ENCODE assay signal across 16 cellular contexts in the genomic region with DNA sequence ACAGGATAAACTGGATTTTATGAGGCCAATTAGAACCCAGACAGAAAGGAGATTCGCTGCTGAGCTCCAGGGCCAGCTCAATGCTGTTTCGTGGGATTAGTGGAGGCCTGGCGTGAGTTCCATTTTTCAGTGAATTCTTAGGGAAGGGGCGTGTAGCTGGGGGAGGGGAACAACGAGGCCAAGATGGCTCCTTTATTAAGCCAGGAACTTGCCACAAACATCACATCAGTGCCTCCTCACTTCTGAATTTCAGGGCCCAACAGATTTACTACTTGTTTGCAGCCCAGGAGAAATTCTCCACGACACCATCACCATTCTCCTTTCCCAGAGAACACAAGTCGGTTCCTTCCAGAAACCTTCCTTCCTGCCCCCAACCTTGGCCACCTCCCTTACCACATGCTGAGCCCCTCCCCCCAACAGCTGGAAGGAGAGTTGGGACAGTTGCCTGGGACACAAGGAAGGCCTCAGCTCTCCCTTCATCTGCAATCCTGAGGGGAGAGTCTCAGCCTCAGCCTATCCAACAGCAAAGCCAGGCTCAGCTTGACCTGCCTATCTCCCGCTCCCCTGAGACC. TPM values are rescaled to one million over a fixed set of nuclear protein-coding genes. Genes with fewer than 3 reads are reported as not detected.
DNase-seq lines count a peak whose midpoint lies in the region; ATAC-seq and TF ChIP-seq lines count a peak whose summit lies in the region.
"Had no signal": no experiment of that assay in that cellular context is flagged by ENCODE, and none has a peak within 500 bp of the region (broad histone marks: within the 10 kb centered on the region; RNA-seq: fewer than 3 reads in every experiment).

No MANE protein-coding gene starts in this region.

- H3K27me3 ChIP-seq in HUES6 (ENCODE audit: control insufficient read depth, insufficient read depth, low read length) (no peaks in the 10 kb centered on the region), iPS-15b (ENCODE audit: control insufficient read depth, insufficient read depth, low read length) (no peaks in the 10 kb centered on the region), gastrocnemius medialis (peaks cover 0 to 2% (median 0%) of the 10 kb centered on the region in 3 donors), spleen (replicated peaks in 1 of 7) (peaks cover 0 to 67% (median 23%) of the 10 kb centered on the region in 7 donors), PC-3 (ENCODE audit: low read length) (no peaks in the 10 kb centered on the region)

- H4K20me1 ChIP-seq in PC-3 (ENCODE audit: low read length) = no peaks in the 10 kb centered on the region

- H3K9me2 ChIP-seq in PC-3 (replicated peaks; ENCODE audit: low read length) = no peaks in the 10 kb centered on the region

- in situ Hi-C loops in gastrocnemius medialis (cut with MboI; ENCODE audit: low sequenced_read_pairs in 4 of 4) = no loop called here

- no peak for TF ChIP-seq CTCF in choroid plexus epithelial cell (conservative IDR thresholded peaks at IDR 0.05; ENCODE audit: low read depth, low read length)
- TF ChIP-seq CTCF in gastrocnemius medialis (IDR thresholded peaks at IDR 0.05 in 4 of 5, conservative IDR thresholded peaks at IDR 0.05 in 1 of 5) = no peak
- no peak for TF ChIP-seq CTCF in spleen (IDR thresholded peaks at IDR 0.05 in 8 of 11, conservative IDR thresholded peaks at IDR 0.05 in 3 of 11)
- no peak for TF ChIP-seq CTCF in PC-3 (conservative IDR thresholded peaks at IDR 0.05; ENCODE audit: low read depth, low read length)

- DNase-seq in choroid plexus epithelial cell (ENCODE audit: low read depth) (peak; percentile 27), gastrocnemius medialis (peak; percentile 56 to 79), spleen (no peak), AML-193 (lab: John Stamatoyannopoulos, UW) (no peak), PC-3 (no peak)
- DNase-seq: activated CD8-positive, alpha-beta memory T cell treated with anti-CD3 and anti-CD28 coated beads, Interleukin-2, amount 10 ng/mL, durations not matched to agents 7 days and 5 days; CD8-positive, alpha-beta memory T cell; effector CD8-positive, alpha-beta T cell; GM23248; KG1; NCI-H2029; stimulated activated CD4-positive, alpha-beta T cell treated with anti-CD3 and anti-CD28 coated beads, Interleukin-2, amount 100 ng/mL, for 48 hours; stomach had no signal

- CTCF ChIA-PET in PC-3 (lab: Charles Lee) = no interaction called here

- intact Hi-C loops in gastrocnemius medialis (cut with DNase I; ENCODE audit: low total_unique reads) (no loop called here), spleen (cut with DNase I; ENCODE audit: low total_unique reads) (no loop called here), PC-3 (cut with micrococcal nuclease) (no loop called here)

- no peaks in the 10 kb centered on the region for H3K79me2 ChIP-seq in PC-3 (ENCODE audit: low read length)

- ATAC-seq in gastrocnemius medialis = peak; percentile 51 to 60
- ATAC-seq in PC-3 = no peak
- ATAC-seq in GM18868 (IDR thresholded peaks at IDR 0.05; ENCODE audit: unreplicated experiment) = no peak
- ATAC-seq: activated CD8-positive, alpha-beta memory T cell treated with anti-CD3 and anti-CD28 coated beads, Interleukin-2, amount 10 ng/mL, durations not matched to agents 7 days and 5 days had no signal

- H3K9me3 ChIP-seq in HUES6 (ENCODE audit: control insufficient read depth, insufficient read depth, low read depth, low read length) (no peaks in the 10 kb centered on the region), iPS-15b (ENCODE audit: control insufficient read depth, insufficient read depth, low read length) (no peaks in the 10 kb centered on the region), gastrocnemius medialis (no peaks in the 10 kb centered on the region), spleen (no peaks in the 10 kb centered on the region), PC-3 (ENCODE audit: low read length) (no peaks in the 10 kb centered on the region)
- H3K9me3 ChIP-seq: stomach had no signal

- no peak overlapping the region for H3K4me2 ChIP-seq in PC-3 (ENCODE audit: low read length)

- POLR2A ChIA-PET in PC-3 (lab: Charles Lee; ENCODE audit: unreplicated experiment) = no interaction called here

- H3K4me3 ChIP-seq in HUES6 (ENCODE audit: low read depth, low read length) (peak overlapping the region; percentile 35), choroid plexus epithelial cell (ENCODE audit: low read depth, low read length) (no peak overlapping the region), iPS-15b (ENCODE audit: low read depth, low read length) (peak overlapping the region; percentile 36), gastrocnemius medialis (no peak overlapping the region), spleen (no peak overlapping the region), PC-3 (ENCODE audit: low read length) (no peak overlapping the region)
- H3K4me3 ChIP-seq: GM23248, stomach had no signal

- H3K9ac ChIP-seq in HUES6 (ENCODE audit: low read length) (peak overlapping the region; percentile 66), iPS-15b (ENCODE audit: low read depth, low read length) (peak overlapping the region; percentile 51), PC-3 (ENCODE audit: low read length) (no peak overlapping the region)
- H3K9ac ChIP-seq: GM23248 had no signal

- H3F3A ChIP-seq in PC-3 (ENCODE audit: low read length, unreplicated experiment) = no peaks in the 10 kb centered on the region

- no TSS peak for BruUV-seq in PC-3 (replicated peaks; lab: Mats Ljungman, UMichigan)

- H2AFZ ChIP-seq in PC-3 (ENCODE audit: low read length) = no peak overlapping the region
- H2AFZ ChIP-seq: GM23248 had no signal

- peaks cover 82% of the 10 kb centered on the region for H3K4me1 ChIP-seq in HUES6 (ENCODE audit: control insufficient read depth, insufficient read depth, low read length)
- peaks cover 52% of the 10 kb centered on the region for H3K4me1 ChIP-seq in iPS-15b (ENCODE audit: control insufficient read depth, insufficient read depth, low read length)
- H3K4me1 ChIP-seq in gastrocnemius medialis = peaks cover 39 to 57% of the 10 kb centered on the region in 2 donors
- H3K4me1 ChIP-seq in spleen = peaks cover 0 to 16% (median 11%) of the 10 kb centered on the region in 6 donors
- peaks cover 29% of the 10 kb centered on the region for H3K4me1 ChIP-seq in PC-3 (ENCODE audit: insufficient read depth, low read length)

- H3K36me3 ChIP-seq in HUES6 (ENCODE audit: control insufficient read depth, insufficient read depth, low read length) = no peaks in the 10 kb centered on the region
- H3K36me3 ChIP-seq in iPS-15b (ENCODE audit: control insufficient read depth, insufficient read depth, low read length) = no peaks in the 10 kb centered on the region
- no peaks in the 10 kb centered on the region for H3K36me3 ChIP-seq in gastrocnemius medialis
- H3K36me3 ChIP-seq in spleen = no peaks in the 10 kb centered on the region
- H3K36me3 ChIP-seq in PC-3 (ENCODE audit: low read depth, low read length) = no peaks in the 10 kb centered on the region
- H3K36me3 ChIP-seq: stomach had no signal

- WGBS in spleen, 5 donors = 63 to 76% (median 71%) methylated on average over 8 of the region's 8 CpGs

- H3K27ac ChIP-seq in HUES6 (ENCODE audit: low read depth, low read length) = peak overlapping the region; percentile 92
- peak overlapping the region; percentile 58 to 87 (median 66) for H3K27ac ChIP-seq in gastrocnemius medialis
- H3K27ac ChIP-seq in spleen = no peak overlapping the region
- H3K27ac ChIP-seq in PC-3 (ENCODE audit: low read length) = no peak overlapping the region
- H3K27ac ChIP-seq: GM23248 had no signal

- TF ChIP-seq POLR2A in gastrocnemius medialis (IDR thresholded peaks at IDR 0.05) = no peak
- no peak for TF ChIP-seq POLR2A in spleen (IDR thresholded peaks at IDR 0.05)

RNA-seq across cellular contexts. Expression of a gene that starts 5.8 kb away (rescaled TPM):
- total RNA-seq in gastrocnemius medialis (1 to 10 TPM; 2.3 to 7.4 (median 2.8) TPM), spleen (1 to 10 TPM in 2 of 7 donors, under 1 TPM in 5; 0.13 to 2.8 (median 0.75) TPM), PC-3 (2014; rRNA removed) (0.98 and 1.6 TPM in 2 replicates)
- polyA plus RNA-seq in spleen = 1 to 10 TPM in 2 of 3 donors, under 1 TPM in 1; 0.58 to 1.2 (median 1.0) TPM
- polyA plus RNA-seq: CD8-positive, alpha-beta memory T cell had no signal

RNA-seq across cellular contexts. Expression of a gene that starts 39.1 kb away (rescaled TPM):
- not detected for total RNA-seq in gastrocnemius medialis
- total RNA-seq in spleen = under 1 TPM in 1 of 7 donors, not detected in 6; 0.34 TPM
- under 1 TPM in 2 of 3 donors, not detected in 1; 0.03 TPM for polyA plus RNA-seq in spleen
- not detected in 2 replicates for total RNA-seq in PC-3 (2014; rRNA removed)
- total RNA-seq: activated CD8-positive, alpha-beta memory T cell treated with anti-CD3 and anti-CD28 coated beads, Interleukin-2, amount 10 ng/mL, durations not matched to agents 7 days and 5 days; CD8-positive, alpha-beta memory T cell; GM23248 had no signal
- polyA plus RNA-seq: CD8-positive, alpha-beta memory T cell; GM23248 had no signal

Comparison
In these comparisons a context has a peak if more than half of its experiments do, and no peak if none do; other contexts are left out.
1. H3K27ac ChIP-seq: peak in HUES6 (single experiment) and gastrocnemius medialis (4 of 4); none in spleen (0 of 8) and PC-3 (single experiment).
2. H3K4me3 ChIP-seq: peak in HUES6 (single experiment) and iPS-15b (single experiment); none in choroid plexus epithelial cell (single experiment), gastrocnemius medialis (0 of 4), spleen (0 of 8) and PC-3 (single experiment).
3. DNase-seq: peak in choroid plexus epithelial cell (single experiment) and gastrocnemius medialis (2 of 2); none in spleen (single experiment), AML-193 (0 of 2) and PC-3 (single experiment).
4. ATAC-seq: peak in gastrocnemius medialis (2 of 2); none in PC-3 (single experiment) and GM18868 (single experiment).